Comparison of ENCODE assay signal across 1 cellular context in genomic region chr4:167234388-167234881, GRCh38.
TF ChIP-seq lines count a peak whose summit lies in the region.

TSS of gene SPOCK3 (minus strand) at chr4:167234494.

TF ChIP-seq in IMR-90, 13 proteins besides CTCF, POLR2A, EP300 and RAD21 (continued from another document):
- no peak for TF ChIP-seq FOS (IDR thresholded peaks at IDR 0.05; ENCODE audit: low read depth, low read length)
- TF ChIP-seq CEBPB (IDR thresholded peaks at IDR 0.05; ENCODE audit: low read depth, low read length), result no peak
- TF ChIP-seq NFE2L2 (IDR thresholded peaks at IDR 0.05; ENCODE audit: low read depth, low read length), result no peak
- TF ChIP-seq BHLHE40 (IDR thresholded peaks at IDR 0.05; ENCODE audit: low read depth, low read length), result no peak
- TF ChIP-seq MAZ (IDR thresholded peaks at IDR 0.05; ENCODE audit: borderline replicate concordance, low read depth, low read length), result no peak
- no peak for TF ChIP-seq CHD1 (IDR thresholded peaks at IDR 0.05; ENCODE audit: low read depth, low read length)
- TF ChIP-seq RFX5 (IDR thresholded peaks at IDR 0.05; ENCODE audit: low read depth, low read length), result no peak
- no peak for TF ChIP-seq MAFK (IDR thresholded peaks at IDR 0.05; ENCODE audit: low read depth, low read length)
TF ChIP-seq in IMR-90: peak in this region for 0.
